Comparison of ENCODE assay signal across 22 cellular contexts in genomic region chr4:83139514-83140156, GRCh38. TPM values are rescaled to one million over a fixed set of nuclear protein-coding genes. Genes with fewer than 3 reads are reported as not detected.
DNase-seq lines count a peak whose midpoint lies in the region; ATAC-seq and TF ChIP-seq lines count a peak whose summit lies in the region.
"Had no signal": no experiment of that assay in that cellular context is flagged by ENCODE, and none has a peak within 500 bp of the region (broad histone marks: within the 10 kb centered on the region; RNA-seq: fewer than 3 reads in every experiment).

No MANE protein-coding gene starts in this region.

- H3K4me3 ChIP-seq in Loucy (ENCODE audit: low read length, poor library complexity, severe bottlenecking) (no peak overlapping the region), epithelial cell of proximal tubule (ENCODE audit: low read depth, low read length) (no peak overlapping the region), breast epithelium (no peak overlapping the region)
- H3K4me3 ChIP-seq: BLaER1, gastrocnemius medialis, GM23248, PC-9, SK-N-MC, skin epidermis, tibial artery had no signal

- DNase-seq in T-helper 1 cell (no peak), epithelial cell of proximal tubule (ENCODE audit: low read depth) (peak; percentile 87), NK-92 (lab: John Stamatoyannopoulos, UW; ENCODE audit: unreplicated experiment) (no peak), breast epithelium (ENCODE audit: low spot score in 2 of 2) (no peak)
- DNase-seq in natural killer cell treated with Interleukin-12 subunit alpha and Interleukin-12 subunit beta and Interleukin-15 and Interleukin-18, amount 100 ng/mL, for 72 hours (ENCODE audit: low spot score): no peak
- no peak for DNase-seq in stimulated activated naive CD4-positive, alpha-beta T cell (lab: John Stamatoyannopoulos, UW)
- DNase-seq: anterior cingulate cortex; DMS79 treated with DMSO at 0.1 percent for 48 hours; gastrocnemius medialis; GM23248; NCI-H526 treated with DMSO at 0.1 percent for 48 hours; PC-9; posterior cingulate gyrus; stimulated activated CD4-positive, alpha-beta T cell treated with anti-CD3 and anti-CD28 coated beads, Interleukin-4, amount 100 ng/mL, for 24 hours; tibial artery had no signal

- no peak overlapping the region for H3K27ac ChIP-seq in breast epithelium
- H3K27ac ChIP-seq: 22Rv1, BLaER1, gastrocnemius medialis, GM23248, PC-9, SK-N-MC, skin epidermis, tibial artery had no signal

- peaks cover 56% of the 10 kb centered on the region for H3K9me3 Mint-ChIP-seq in T-helper 1 cell treated with Interleukin-12 subunit alpha and Interleukin-12 subunit beta and Interleukin-4 antibody, amounts not matched to agents 30 μg/mL and 1 μg/mL, for 36 hours
- peaks cover 4% of the 10 kb centered on the region for H3K9me3 Mint-ChIP-seq in natural killer cell treated with Interleukin-12 subunit alpha and Interleukin-12 subunit beta and Interleukin-15 and Interleukin-18, amount 100 ng/mL, for 72 hours

- H3K9me2 ChIP-seq in Loucy (replicated peaks; ENCODE audit: low read depth, low read length): no peaks in the 10 kb centered on the region

- H3K4me3 Mint-ChIP-seq in T-helper 1 cell treated with Interleukin-12 subunit alpha and Interleukin-12 subunit beta and Interleukin-4 antibody, amounts not matched to agents 30 μg/mL and 1 μg/mL, for 36 hours: peak overlapping the region; percentile 33
- peak overlapping the region; percentile 55 for H3K4me3 Mint-ChIP-seq in natural killer cell treated with Interleukin-12 subunit alpha and Interleukin-12 subunit beta and Interleukin-15 and Interleukin-18, amount 100 ng/mL, for 72 hours
- H3K4me3 Mint-ChIP-seq: activated CD4-positive, alpha-beta T cell treated with anti-CD3 and anti-CD28 coated beads, Interleukin-2, amount 10 ng/mL, durations not matched to agents 24 days and 14 days had no signal

- intact Hi-C loops in breast epithelium (cut with DNase I; ENCODE audit: low total_unique reads): no loop called here

- H3K9ac ChIP-seq in Loucy (ENCODE audit: low read depth, low read length, poor library complexity, severe bottlenecking): no peak overlapping the region
- H3K9ac ChIP-seq: BLaER1, GM23248 had no signal

- H3K36me3 Mint-ChIP-seq in T-helper 1 cell treated with Interleukin-12 subunit alpha and Interleukin-12 subunit beta and Interleukin-4 antibody, amounts not matched to agents 30 μg/mL and 1 μg/mL, for 36 hours (ENCODE audit: low read depth): peaks cover 35% of the 10 kb centered on the region
- peaks cover 5% of the 10 kb centered on the region for H3K36me3 Mint-ChIP-seq in natural killer cell treated with Interleukin-12 subunit alpha and Interleukin-12 subunit beta and Interleukin-15 and Interleukin-18, amount 100 ng/mL, for 72 hours

- no peak for TF ChIP-seq POLR2A in breast epithelium (IDR thresholded peaks at IDR 0.05)

- H3K27me3 ChIP-seq in Loucy (ENCODE audit: insufficient read depth, low read length, poor library complexity, severe bottlenecking) (no peaks in the 10 kb centered on the region), breast epithelium (no peaks in the 10 kb centered on the region)
- H3K27me3 ChIP-seq: BLaER1, gastrocnemius medialis, tibial artery had no signal

- no peaks in the 10 kb centered on the region for H3K36me3 ChIP-seq in Loucy (ENCODE audit: insufficient read depth, low read length)
- no peaks in the 10 kb centered on the region for H3K36me3 ChIP-seq in breast epithelium
- H3K36me3 ChIP-seq: BLaER1, gastrocnemius medialis, tibial artery had no signal

- H3K4me1 ChIP-seq in Loucy (ENCODE audit: insufficient read depth, low read length, poor library complexity, severe bottlenecking): peaks cover 9% of the 10 kb centered on the region
- no peaks in the 10 kb centered on the region for H3K4me1 ChIP-seq in breast epithelium
- H3K4me1 ChIP-seq: gastrocnemius medialis, tibial artery had no signal

- no peaks in the 10 kb centered on the region for H3K27me3 Mint-ChIP-seq in T-helper 1 cell treated with Interleukin-12 subunit alpha and Interleukin-12 subunit beta and Interleukin-4 antibody, amounts not matched to agents 30 μg/mL and 1 μg/mL, for 36 hours (ENCODE audit: low read depth)
- H3K27me3 Mint-ChIP-seq in natural killer cell treated with Interleukin-12 subunit alpha and Interleukin-12 subunit beta and Interleukin-15 and Interleukin-18, amount 100 ng/mL, for 72 hours: no peaks in the 10 kb centered on the region
- H3K27me3 Mint-ChIP-seq: activated CD4-positive, alpha-beta T cell treated with anti-CD3 and anti-CD28 coated beads, Interleukin-2, amount 10 ng/mL, durations not matched to agents 24 days and 14 days had no signal

- TF ChIP-seq CTCF in Loucy (conservative IDR thresholded peaks at IDR 0.05; ENCODE audit: low read length): no peak
- TF ChIP-seq CTCF in epithelial cell of proximal tubule (conservative IDR thresholded peaks at IDR 0.05; ENCODE audit: low read depth, low read length): no peak
- no peak for TF ChIP-seq CTCF in breast epithelium (IDR thresholded peaks at IDR 0.05)

- H3K79me2 ChIP-seq in Loucy (ENCODE audit: insufficient read depth, low read length): no peaks in the 10 kb centered on the region

- peak overlapping the region; percentile 71; the same call in 1 of the 2 replicates for H2AFZ ChIP-seq in Loucy (ENCODE audit: low read length)
- H2AFZ ChIP-seq: GM23248, PC-9 had no signal

- H3K4me1 Mint-ChIP-seq in T-helper 1 cell treated with Interleukin-12 subunit alpha and Interleukin-12 subunit beta and Interleukin-4 antibody, amounts not matched to agents 30 μg/mL and 1 μg/mL, for 36 hours (ENCODE audit: low read depth): peaks cover 21% of the 10 kb centered on the region
- peaks cover 41% of the 10 kb centered on the region in 2 donors for H3K4me1 Mint-ChIP-seq in natural killer cell treated with Interleukin-12 subunit alpha and Interleukin-12 subunit beta and Interleukin-15 and Interleukin-18, amount 100 ng/mL, for 72 hours (ENCODE audit: low read depth in 2 of 2)

- H3F3A ChIP-seq in Loucy (ENCODE audit: low read depth): no peaks in the 10 kb centered on the region

- peak overlapping the region; percentile 20 for H3K4me2 ChIP-seq in Loucy (ENCODE audit: low read depth, low read length, poor library complexity, severe bottlenecking)
- H3K4me2 ChIP-seq: BLaER1, PC-9 had no signal

- H4K20me1 ChIP-seq in Loucy (ENCODE audit: insufficient read depth, low read length, poor library complexity, severe bottlenecking): no peaks in the 10 kb centered on the region
- H4K20me1 ChIP-seq: BLaER1 had no signal

- no peak for ATAC-seq in natural killer cell treated with Interleukin-12 subunit alpha and Interleukin-12 subunit beta and Interleukin-15 and Interleukin-18, amount 100 ng/mL, for 72 hours
- ATAC-seq: gastrocnemius medialis had no signal

- H3K9me3 ChIP-seq in Loucy (ENCODE audit: insufficient read depth, low read depth, low read length): no peaks in the 10 kb centered on the region
- peaks cover 0 to 19% of the 10 kb centered on the region in 2 donors for H3K9me3 ChIP-seq in breast epithelium
- H3K9me3 ChIP-seq: gastrocnemius medialis, tibial artery had no signal

- peak overlapping the region; percentile 17 for H3K27ac Mint-ChIP-seq in T-helper 1 cell treated with Interleukin-12 subunit alpha and Interleukin-12 subunit beta and Interleukin-4 antibody, amounts not matched to agents 30 μg/mL and 1 μg/mL, for 36 hours
- peak overlapping the region; percentile 70 for H3K27ac Mint-ChIP-seq in natural killer cell treated with Interleukin-12 subunit alpha and Interleukin-12 subunit beta and Interleukin-15 and Interleukin-18, amount 100 ng/mL, for 72 hours
- H3K27ac Mint-ChIP-seq: activated CD4-positive, alpha-beta T cell treated with anti-CD3 and anti-CD28 coated beads, Interleukin-2, amount 10 ng/mL, durations not matched to agents 24 days and 14 days had no signal

RNA-seq across cellular contexts. Expression of gene PLAC8, which starts 25.1 kb away (rescaled TPM):
- total RNA-seq in epithelial cell of proximal tubule: 1.7 and 8.4 TPM in 2 replicates
- total RNA-seq in natural killer cell treated with Interleukin-12 subunit alpha and Interleukin-12 subunit beta and Interleukin-15 and Interleukin-18, amount 100 ng/mL, for 72 hours: 10 to 100 TPM; 10.0 to 37.4 TPM
- total RNA-seq in breast epithelium: 1 to 10 TPM; 1.1 to 7.9 (median 4.5) TPM
- total RNA-seq: GM23248 had no signal
